ENCODE assay signal across 22 cellular contexts in the genomic region with DNA sequence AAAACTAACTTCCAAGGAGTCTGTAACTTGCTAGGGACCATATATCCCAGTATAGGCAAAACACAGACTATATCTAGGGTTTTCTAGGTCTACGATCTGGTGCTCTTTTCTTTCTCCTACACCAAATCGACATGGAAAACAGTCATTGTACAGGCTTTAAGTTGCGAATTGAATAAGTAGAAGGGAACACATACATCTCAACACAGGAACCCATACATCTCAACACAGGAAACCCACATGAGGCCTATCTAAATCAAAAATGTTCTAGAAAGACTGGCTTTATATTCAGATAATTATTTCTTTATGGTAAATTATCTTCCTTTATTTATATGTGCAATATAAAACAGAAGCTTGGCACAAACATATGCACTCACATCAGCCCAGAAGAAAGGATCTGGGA.
"Had no signal": no experiment of that assay in that cellular context is flagged by ENCODE, and none has a peak within 500 bp of the region (broad histone marks: within the 10 kb centered on the region; RNA-seq: fewer than 3 reads in every experiment).

No MANE protein-coding gene starts in this region.

- H3K9ac ChIP-seq: parathyroid adenoma had no signal

- H3K27ac ChIP-seq: gastrocnemius medialis, heart right ventricle, parathyroid adenoma, right lobe of liver, testis, upper lobe of right lung, vagina had no signal

- H3K27ac Mint-ChIP-seq: stimulated activated memory B cell treated with anti-CD40 and anti-IgM and Interleukin-4, amounts not matched to agents 10 μg/mL and 1 μg/mL and 100 μg/mL, for 72 hours; stimulated activated naive CD8-positive, alpha-beta T cell treated with anti-CD3 and anti-CD28 coated beads, Interleukin-15, Interleukin-2, amounts not matched to agents 100 ng/mL and 50 ng/mL, for 24 hours had no signal

- H3K9me3 Mint-ChIP-seq: stimulated activated naive CD8-positive, alpha-beta T cell treated with anti-CD3 and anti-CD28 coated beads, Interleukin-15, Interleukin-2, amounts not matched to agents 100 ng/mL and 50 ng/mL, for 24 hours had no signal

- H3K27me3 ChIP-seq: dorsolateral prefrontal cortex, gastrocnemius medialis, heart right ventricle, right lobe of liver, testis, tibial nerve, upper lobe of right lung, vagina had no signal

- H2AFZ ChIP-seq: parathyroid adenoma had no signal

- H3K27me3 Mint-ChIP-seq: stimulated activated memory B cell treated with anti-CD40 and anti-IgM and Interleukin-4, amounts not matched to agents 10 μg/mL and 1 μg/mL and 100 μg/mL, for 72 hours; stimulated activated naive CD8-positive, alpha-beta T cell treated with anti-CD3 and anti-CD28 coated beads, Interleukin-15, Interleukin-2, amounts not matched to agents 100 ng/mL and 50 ng/mL, for 24 hours had no signal

- DNase-seq: cortex of kidney; dorsolateral prefrontal cortex; effector CD8-positive, alpha-beta T cell; gastrocnemius medialis; heart right ventricle; hypothalamus; islet precursor cell; mucosa of descending colon; right lobe of liver; stimulated activated CD4-positive, alpha-beta T cell treated with anti-CD3 and anti-CD28 coated beads, Interleukin-4, amount 100 ng/mL, for 1 hour; stimulated activated CD8-positive, alpha-beta memory T cell treated with anti-CD3 and anti-CD28 coated beads, Interleukin-4, amount 100 ng/mL, for 48 hours; testis; upper lobe of right lung had no signal

- H3K9me3 ChIP-seq: gastrocnemius medialis, mucosa of descending colon, prostate gland, right lobe of liver, testis, upper lobe of right lung, vagina had no signal

- H3K36me3 ChIP-seq: prostate gland, vagina had no signal

- H3K79me2 ChIP-seq: parathyroid adenoma had no signal

- H3K4me3 Mint-ChIP-seq: nephron; stimulated activated memory B cell treated with anti-CD40 and anti-IgM and Interleukin-4, amounts not matched to agents 10 μg/mL and 1 μg/mL and 100 μg/mL, for 72 hours; stimulated activated naive CD8-positive, alpha-beta T cell treated with anti-CD3 and anti-CD28 coated beads, Interleukin-15, Interleukin-2, amounts not matched to agents 100 ng/mL and 50 ng/mL, for 24 hours had no signal

- ATAC-seq: esophagus mucosa; gastrocnemius medialis; heart right ventricle; left lobe of liver; mucosa of descending colon; right lobe of liver; stimulated activated memory B cell treated with anti-CD40 and anti-IgM and Interleukin-4, amounts not matched to agents 10 μg/mL and 1 μg/mL and 100 μg/mL, for 72 hours; upper lobe of right lung had no signal

- H3K4me3 ChIP-seq: dorsolateral prefrontal cortex, gastrocnemius medialis, heart right ventricle, mucosa of descending colon, prostate gland, right lobe of liver, testis, tibial nerve, upper lobe of right lung, vagina had no signal
